8 cellular contexts compared by ENCODE assay signal in genomic region chr5:129094924-129095797, GRCh38. TPM values are rescaled to one million over a fixed set of nuclear protein-coding genes. Genes with fewer than 3 reads are reported as not detected.
DNase-seq lines count a peak whose midpoint lies in the region; ATAC-seq lines count a peak whose summit lies in the region.

No MANE protein-coding gene starts in this region.

- CTCF ChIA-PET in CD4-positive, alpha-beta memory T cell (lab: Charles Lee; ENCODE audit: partially characterized antibody): interaction anchor here (0.8 to 4.5 kb wide), 9 partner anchors 8 to 189 kb away, joined by 3 to 44 read pairs (median 4); no protein-coding TSS in a partner anchor

- peak overlapping the region; percentile 42 to 83 for H3K4me3 ChIP-seq in CD4-positive, alpha-beta memory T cell (ENCODE audit: low read length in 2 of 2)
- peak overlapping the region; percentile 43 to 63 for H3K4me3 ChIP-seq in aorta (ENCODE audit: low read length in 2 of 2)

- POLR2A ChIA-PET in CD4-positive, alpha-beta memory T cell (lab: Charles Lee; ENCODE audit: partially characterized antibody): interaction anchor here (0.5 to 2.2 kb wide), 7 partner anchors 16 to 1577 kb away, joined by 3 to 16 read pairs (median 4); no protein-coding TSS in a partner anchor
- POLR2A ChIA-PET in activated naive CD8-positive, alpha-beta T cell treated with anti-CD3 and anti-CD28 coated beads, Interleukin-2, amount 10 ng/mL, durations not matched to agents 7 days and 5 days (lab: Charles Lee): interaction anchor here (0.5 to 1.6 kb wide), 4 partner anchors 10 to 31 kb away, joined by 3 to 18 read pairs (median 4); no protein-coding TSS in a partner anchor

- peak; percentile 43 for ATAC-seq in GM19351 (IDR thresholded peaks at IDR 0.05; ENCODE audit: unreplicated experiment)
- ATAC-seq in HG03439 (IDR thresholded peaks at IDR 0.05; ENCODE audit: unreplicated experiment): peak; percentile 58
- ATAC-seq in activated naive CD8-positive, alpha-beta T cell treated with anti-CD3 and anti-CD28 coated beads, Interleukin-2, amount 10 ng/mL, durations not matched to agents 7 days and 5 days (ENCODE audit: low read depth): peak; percentile 3
- peak; percentile 62 to 70 for ATAC-seq in left cardiac atrium
- ATAC-seq in aorta (ENCODE audit: low FRiP score): peak; percentile 73

- peak overlapping the region; percentile 63 for H3K27ac ChIP-seq in CD4-positive, alpha-beta memory T cell (ENCODE audit: low read depth, low read length)
- H3K27ac ChIP-seq in aorta (ENCODE audit: low read depth in 1 of 2, low read length in 2 of 2): peak overlapping the region in 1 of 2 donors; percentile 9

- peaks cover 0 to 3% (median 0%) of the 10 kb centered on the region in 8 donors for H3K9me3 Mint-ChIP-seq in CD4-positive, alpha-beta memory T cell
- H3K9me3 Mint-ChIP-seq in activated naive CD8-positive, alpha-beta T cell treated with anti-CD3 and anti-CD28 coated beads, Interleukin-2, amount 10 ng/mL, durations not matched to agents 7 days and 5 days: no peaks in the 10 kb centered on the region

- H3K4me1 ChIP-seq in CD4-positive, alpha-beta memory T cell (ENCODE audit: insufficient read depth, low read length): peaks cover 41% of the 10 kb centered on the region
- no peaks in the 10 kb centered on the region for H3K4me1 ChIP-seq in aorta (ENCODE audit: control insufficient read depth in 1 of 2, insufficient read depth in 2 of 2, low read length in 2 of 2)

- H3K4me3 Mint-ChIP-seq in CD4-positive, alpha-beta memory T cell: peak overlapping the region; percentile 82 to 93 (median 88)
- peak overlapping the region; percentile 86 for H3K4me3 Mint-ChIP-seq in activated naive CD8-positive, alpha-beta T cell treated with anti-CD3 and anti-CD28 coated beads, Interleukin-2, amount 10 ng/mL, durations not matched to agents 7 days and 5 days

- peaks cover 0 to 2% of the 10 kb centered on the region in 2 donors for H3K36me3 Mint-ChIP-seq in CD4-positive, alpha-beta memory T cell
- no peaks in the 10 kb centered on the region for H3K36me3 Mint-ChIP-seq in activated naive CD8-positive, alpha-beta T cell treated with anti-CD3 and anti-CD28 coated beads, Interleukin-2, amount 10 ng/mL, durations not matched to agents 7 days and 5 days

- peak in 1 of 5 donors; percentile 64 for DNase-seq in CD4-positive, alpha-beta memory T cell
- DNase-seq in RPMI7951 (ENCODE audit: low read depth) (peak; percentile 50), left cardiac atrium (peak; percentile 78), posterior cingulate gyrus (peak; percentile 20 to 92 (median 50)), aorta (peak; percentile 77 to 89)
- no peak for DNase-seq in activated naive CD8-positive, alpha-beta T cell treated with anti-CD3 and anti-CD28 coated beads, Interleukin-2, amount 10 ng/mL, durations not matched to agents 7 days and 5 days

- H3K36me3 ChIP-seq in CD4-positive, alpha-beta memory T cell (ENCODE audit: insufficient read depth, low read length): no peaks in the 10 kb centered on the region
- H3K36me3 ChIP-seq in aorta (ENCODE audit: control insufficient read depth in 1 of 2, insufficient read depth in 2 of 2, low read length in 1 of 2): no peaks in the 10 kb centered on the region

- H3K27me3 ChIP-seq in CD4-positive, alpha-beta memory T cell (ENCODE audit: insufficient read depth, low read length): no peaks in the 10 kb centered on the region
- H3K27me3 ChIP-seq in aorta (ENCODE audit: control insufficient read depth in 1 of 2, insufficient read depth in 2 of 2, low read length in 1 of 2): no peaks in the 10 kb centered on the region

- WGBS in aorta, 2 donors: 0 to 1% methylated on average over 58 of the region's 58 CpGs

- H3K27me3 Mint-ChIP-seq in CD4-positive, alpha-beta memory T cell: peaks cover 0 to 5% of the 10 kb centered on the region in 2 donors
- H3K27me3 Mint-ChIP-seq in activated naive CD8-positive, alpha-beta T cell treated with anti-CD3 and anti-CD28 coated beads, Interleukin-2, amount 10 ng/mL, durations not matched to agents 7 days and 5 days: peaks cover 11% of the 10 kb centered on the region

- H3K27ac Mint-ChIP-seq in CD4-positive, alpha-beta memory T cell: peak overlapping the region; percentile 50 to 93 (median 87)
- H3K27ac Mint-ChIP-seq in activated naive CD8-positive, alpha-beta T cell treated with anti-CD3 and anti-CD28 coated beads, Interleukin-2, amount 10 ng/mL, durations not matched to agents 7 days and 5 days: peak overlapping the region; percentile 59

- H3K4me1 Mint-ChIP-seq in CD4-positive, alpha-beta memory T cell: peaks cover 23 to 42% (median 30%) of the 10 kb centered on the region in 4 donors
- peaks cover 24% of the 10 kb centered on the region for H3K4me1 Mint-ChIP-seq in activated naive CD8-positive, alpha-beta T cell treated with anti-CD3 and anti-CD28 coated beads, Interleukin-2, amount 10 ng/mL, durations not matched to agents 7 days and 5 days

- intact Hi-C loops in CD4-positive, alpha-beta memory T cell (cut with micrococcal nuclease): loop anchor here (1.0 to 10.0 kb wide), 4 partner anchors 190 to 1578 kb away; partner anchors contain the start of genes PRRC1 and SLC12A2
- intact Hi-C loops in left cardiac atrium (cut with DNase I) (loop anchor here in 1 of 2 donors (5.0 kb wide), 1 partner anchor 173 kb away; no protein-coding TSS in a partner anchor), posterior cingulate gyrus (cut with DNase I) (loop anchor here (5.0 kb wide), 1 partner anchor 188 kb away; no protein-coding TSS in a partner anchor), aorta (cut with DNase I) (no loop called here)

- H3K9me3 ChIP-seq in CD4-positive, alpha-beta memory T cell (ENCODE audit: control insufficient read depth in 1 of 2, low read length in 2 of 2): no peaks in the 10 kb centered on the region
- no peaks in the 10 kb centered on the region for H3K9me3 ChIP-seq in aorta (ENCODE audit: control insufficient read depth, low read length)

RNA-seq across cellular contexts. Expression of gene ISOC1, which starts 0.6 kb away (rescaled TPM):
- 10 to 100 TPM; 13.7 to 16.6 TPM for total RNA-seq in CD4-positive, alpha-beta memory T cell
- polyA plus RNA-seq in CD4-positive, alpha-beta memory T cell: 10 to 100 TPM; 28.0 to 36.1 TPM
- 13.0 and 13.1 TPM in 2 replicates for total RNA-seq in RPMI7951 (2014; rRNA removed; shearing (Covaris generic))
- total RNA-seq in activated naive CD8-positive, alpha-beta T cell treated with anti-CD3 and anti-CD28 coated beads, Interleukin-2, amount 10 ng/mL, durations not matched to agents 7 days and 5 days: 10 to 100 TPM; 14.5 to 16.2 TPM
- total RNA-seq in left cardiac atrium (100 to 1,000 TPM in 1 of 2 donors, 10 to 100 TPM in 1; 78.7 to 103 TPM), aorta (10 to 100 TPM; 10.1 to 10.3 TPM)
- polyA plus RNA-seq in aorta: 10 to 100 TPM; 15.2 to 16.8 TPM

Comparison
In these comparisons a context has a peak if more than half of its experiments do, and no peak if none do; other contexts are left out.
1. ATAC-seq: peak in every context shown above with its lines; median percentile 73 in aorta; 66 in left cardiac atrium; 58 in HG03439; 43 in GM19351; 3 in activated naive CD8-positive, alpha-beta T cell treated with anti-CD3 and anti-CD28 coated beads, Interleukin-2, amount 10 ng/mL, durations not matched to agents 7 days and 5 days.
2. intact Hi-C loops: an anchor here in CD4-positive, alpha-beta memory T cell (1.0 to 10.0 kb wide) and posterior cingulate gyrus (5.0 kb wide); none called in aorta.